Comparison of ENCODE assay signal across 22 cellular contexts in the genomic region with DNA sequence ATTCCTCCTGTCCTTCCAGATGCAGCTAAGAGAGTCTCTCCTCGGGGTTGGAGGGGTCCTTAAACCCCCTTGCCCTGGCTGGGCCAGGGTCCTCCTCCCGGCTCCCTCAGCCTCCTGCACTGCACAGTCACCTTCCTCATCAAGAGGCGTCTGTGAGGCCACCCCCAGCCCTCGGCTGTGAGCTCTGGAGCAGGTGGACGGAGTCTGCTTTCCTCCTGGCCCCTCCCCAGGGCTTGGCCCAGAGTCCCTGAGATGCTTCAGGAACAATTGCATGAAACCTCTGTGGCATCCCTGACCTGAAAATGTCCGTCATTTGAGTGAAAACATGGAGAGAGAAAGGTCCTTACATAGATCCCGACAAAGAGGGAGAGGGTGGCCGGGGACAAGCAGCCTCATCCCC. TPM values are rescaled to one million over a fixed set of nuclear protein-coding genes. Genes with fewer than 3 reads are reported as not detected.
DNase-seq lines count a peak whose midpoint lies in the region; FAIRE-seq and TF ChIP-seq lines count a peak whose summit lies in the region.
"Had no signal": no experiment of that assay in that cellular context is flagged by ENCODE, and none has a peak within 500 bp of the region (broad histone marks: within the 10 kb centered on the region; RNA-seq: fewer than 3 reads in every experiment).

No MANE protein-coding gene starts in this region.

- no peaks in the 10 kb centered on the region for H3K9me3 ChIP-seq in H1 (ENCODE audit: insufficient read depth in 2 of 2, low read depth in 1 of 2, low read length in 1 of 2)
- peaks cover 0 to 14% (median 0%) of the 10 kb centered on the region in 8 donors for H3K9me3 ChIP-seq in spleen
- H3K9me3 ChIP-seq: A549, HAP-1 had no signal

- H2BK5ac ChIP-seq in H1 (ENCODE audit: low read depth, low read length): no peak overlapping the region

- no peak overlapping the region for H3K27ac Mint-ChIP-seq in HFFc6
- H3K27ac Mint-ChIP-seq: CD4-positive, alpha-beta T cell; IgD-negative memory B cell had no signal

- DNase-seq in H7 (peak; percentile 46), HuH-7.5 (ENCODE audit: low spot score) (peak; percentile 9), H1 (ENCODE audit: low read depth in 1 of 2, low spot score in 2 of 2) (no peak), spleen (peak; percentile 30), HFFc6 (no peak), erythroblast (lab: John Stamatoyannopoulos, UW) (no peak)
- DNase-seq in effector CD8-positive, alpha-beta T cell (lab: John Stamatoyannopoulos, UW): no peak
- DNase-seq: AML-193; CD4-positive, alpha-beta T cell; DMS153; DMS79; GDM1; GOT3; KBM-7 had no signal

- H3K4me3 ChIP-seq in H7 (ENCODE audit: insufficient read depth, low read depth, low read length) (no peak overlapping the region), H1 (ENCODE audit: extremely low read depth in 1 of 4, insufficient read depth in 2 of 4, low read depth in 3 of 4, low read length in 4 of 4) (no peak overlapping the region), spleen (no peak overlapping the region)
- H3K4me3 ChIP-seq: A549, HAP-1 had no signal

- H3K4ac ChIP-seq in H1 (replicated peaks; ENCODE audit: insufficient read length, low read depth, low read length): no peak overlapping the region

- H3K79me1 ChIP-seq in H1 (ENCODE audit: low read depth, low read length): no peaks in the 10 kb centered on the region

- H2AFZ ChIP-seq in H1 (ENCODE audit: low read length): no peak overlapping the region

- H3K23ac ChIP-seq in H1 (ENCODE audit: insufficient read length): no peak overlapping the region

- H3K79me2 ChIP-seq in H1 (ENCODE audit: control insufficient read depth in 1 of 2, insufficient read depth in 2 of 2, low read length in 2 of 2): no peaks in the 10 kb centered on the region

- TF ChIP-seq RAD21 in H1 (IDR thresholded peaks at IDR 0.05 in 1 of 2, conservative IDR thresholded peaks at IDR 0.05 in 1 of 2; ENCODE audit: low read depth in 2 of 2, low read length in 2 of 2): no peak

- no peaks in the 10 kb centered on the region; the same call in 1 of the 2 replicates for H3K9me3 Mint-ChIP-seq in HFFc6
- H3K9me3 Mint-ChIP-seq: CD4-positive, alpha-beta T cell had no signal

- no peak for FAIRE-seq in H1 (lab: Jason Lieb, UNC)
- FAIRE-seq: A549, GM12892, GM18507 had no signal

- H3K23me2 ChIP-seq in H1 (ENCODE audit: low read depth, low read length): no peaks in the 10 kb centered on the region

- no peak for TF ChIP-seq POLR2A in H1 (IDR thresholded peaks at IDR 0.05; ENCODE audit: control extremely low read depth in 1 of 2, low read depth in 2 of 2, low read length in 2 of 2)
- no peak for TF ChIP-seq POLR2A in spleen (IDR thresholded peaks at IDR 0.05)
- no peak for TF ChIP-seq POLR2A in erythroblast (IDR thresholded peaks at IDR 0.05; ENCODE audit: low read length)

- peaks cover 0 to 6% (median 0%) of the 10 kb centered on the region in 4 experiments; a peak in 4 of 7 replicates for H3K4me1 ChIP-seq in H1 (replicated peaks in 1 of 4; ENCODE audit: control insufficient read depth in 3 of 4, insufficient read depth in 4 of 4, low read length in 3 of 4)
- no peaks in the 10 kb centered on the region for H3K4me1 ChIP-seq in spleen
- H3K4me1 ChIP-seq: HAP-1 had no signal

- TF ChIP-seq EP300 in H1 (IDR thresholded peaks at IDR 0.05; ENCODE audit: borderline replicate concordance in 1 of 2, low read depth in 2 of 2, low read length in 2 of 2): no peak

- 92% methylated on average over 8 of the region's 8 CpGs; no CpG with 5 or more reads in 1 of the 2 experiments for WGBS in H1 (ENCODE audit: extremely low coverage in 1 of 2, insufficient coverage in 1 of 2, insufficient read length in 1 of 2, insufficient replicate concordance in 2 of 2, low coverage in 1 of 2, low lambda C conversion rate in 2 of 2, missing lambda C conversion rate in 1 of 2), 2 experiments
- 53 to 64% (median 58%) methylated on average over 7 to 8 of the region's 8 CpGs for WGBS in spleen, 5 donors

- H3K4me2 ChIP-seq in H1 (ENCODE audit: insufficient read depth in 1 of 2, low read depth in 2 of 2, low read length in 2 of 2): no peak overlapping the region
- H3K4me2 ChIP-seq: A549 had no signal

- POLR2A ChIA-PET in H1 (lab: Charles Lee; ENCODE audit: partially characterized antibody): interaction anchor here (0.5 kb wide), 1 partner anchor 114 kb away, joined by 3 read pairs; no protein-coding TSS in a partner anchor

- peaks cover 12% of the 10 kb centered on the region for H3K27me3 ChIP-seq in H7 (ENCODE audit: control insufficient read depth, insufficient read depth, low read length)
- H3K27me3 ChIP-seq in H1 (replicated peaks in 1 of 4; ENCODE audit: control insufficient read depth in 3 of 4, extremely low read depth in 1 of 4, insufficient read depth in 3 of 4, low read length in 3 of 4): peaks cover 2 to 22% (median 13%) of the 10 kb centered on the region in 4 experiments
- peaks cover 0 to 64% (median under 1%) of the 10 kb centered on the region in 7 donors for H3K27me3 ChIP-seq in spleen (replicated peaks in 1 of 7)

- TF ChIP-seq CTCF in H1 (IDR thresholded peaks at IDR 0.05; ENCODE audit: control extremely low read depth in 1 of 3, insufficient read depth in 1 of 3, low read depth in 1 of 3, low read length in 3 of 3): no peak
- no peak for TF ChIP-seq CTCF in spleen (IDR thresholded peaks at IDR 0.05 in 8 of 11, conservative IDR thresholded peaks at IDR 0.05 in 3 of 11)
- TF ChIP-seq CTCF in HFFc6 (IDR thresholded peaks at IDR 0.05): no peak

- no peaks in the 10 kb centered on the region for H3K4me1 Mint-ChIP-seq in HFFc6 (ENCODE audit: low read depth)
- H3K4me1 Mint-ChIP-seq: IgD-negative memory B cell had no signal

- H3K9ac ChIP-seq in H1 (replicated peaks in 1 of 4; ENCODE audit: extremely low read depth in 1 of 4, low read depth in 3 of 4, low read length in 3 of 4): no peak overlapping the region

- intact Hi-C loops in spleen (cut with DNase I; ENCODE audit: low total_unique reads): no loop called here

- H4K91ac ChIP-seq in H1 (replicated peaks; ENCODE audit: insufficient read length, low read length): no peak overlapping the region

- H4K8ac ChIP-seq in H1 (ENCODE audit: extremely low read depth, insufficient read depth, low read length): no peak overlapping the region

- no peak overlapping the region for H3K18ac ChIP-seq in H1 (ENCODE audit: extremely low read depth, low read length)

- H3K27me3 Mint-ChIP-seq in HFFc6 (ENCODE audit: insufficient read depth): peaks cover 29% of the 10 kb centered on the region

- no peak overlapping the region for H3K27ac ChIP-seq in H1 (ENCODE audit: low read depth, low read length)
- H3K27ac ChIP-seq in spleen: no peak overlapping the region
- H3K27ac ChIP-seq: A549, C4-2B had no signal

- H4K5ac ChIP-seq in H1 (ENCODE audit: insufficient read length, low read depth, low read length): no peak overlapping the region

- H2BK120ac ChIP-seq in H1 (replicated peaks; ENCODE audit: low read depth, low read length): no peak overlapping the region

- H3K36me3 Mint-ChIP-seq in HFFc6 (ENCODE audit: low read depth): no peaks in the 10 kb centered on the region; the same call in 1 of the 2 replicates
- H3K36me3 Mint-ChIP-seq: IgD-negative memory B cell had no signal

- no peak overlapping the region for H3K14ac ChIP-seq in H1 (ENCODE audit: insufficient read length)

- H2BK12ac ChIP-seq in H1 (ENCODE audit: low read depth, low read length): 0 out of 2 replicates have a peak overlapping the region, but pooled peaks have one; percentile 9

- H2BK20ac ChIP-seq in H1 (ENCODE audit: low read length): no peak overlapping the region

- no peaks in the 10 kb centered on the region for H4K20me1 ChIP-seq in H1 (replicated peaks in 1 of 2; ENCODE audit: control insufficient read depth in 1 of 2, insufficient read depth in 2 of 2, low read length in 2 of 2)

- no peak overlapping the region for H2BK15ac ChIP-seq in H1 (ENCODE audit: low read length)

- CTCF ChIA-PET in H1 (lab: Charles Lee; ENCODE audit: partially characterized antibody): interaction anchor here (0.8 to 1.4 kb wide), 2 partner anchors 17 to 55 kb away, joined by 3 read pairs; no protein-coding TSS in a partner anchor

- no peak overlapping the region for H2AK5ac ChIP-seq in H1 (ENCODE audit: low read depth, low read length)

- no peak overlapping the region for H3K4me3 Mint-ChIP-seq in HFFc6
- H3K4me3 Mint-ChIP-seq: CD4-positive, alpha-beta T cell; IgD-negative memory B cell had no signal

- no peak overlapping the region for H3K56ac ChIP-seq in H1 (replicated peaks; ENCODE audit: insufficient read length, low read depth, low read length)

- H3K36me3 ChIP-seq in H7 (replicated peaks; ENCODE audit: control insufficient read depth, insufficient read depth, low read length) (no peaks in the 10 kb centered on the region), H1 (ENCODE audit: control insufficient read depth in 2 of 4, insufficient read depth in 4 of 4, low read length in 3 of 4) (no peaks in the 10 kb centered on the region), spleen (no peaks in the 10 kb centered on the region)
- H3K36me3 ChIP-seq: HAP-1 had no signal

RNA-seq across cellular contexts. Expression of gene FGF3, which starts 6.7 kb away (rescaled TPM):
- 0.15 TPM in 1 of 2 replicates, not detected in the other for total RNA-seq in H7 (2014; rRNA removed; shearing (Covaris generic))
- not detected in 2 replicates for total RNA-seq in H1 (2021; fragmentation: NEBNext Ultra II Directional; extraction: Animal tissue kit (Norgen Biotek cat#: 25700))
- polyA plus RNA-seq in H1 (2011; rRNA removed) (0.19 TPM in 1 of 2 replicates, not detected in the other), spleen (not detected)
- polyA plus RNA-seq in H1 (2011; cell fraction: cytosol; rRNA removed): not detected
- not detected for polyA plus RNA-seq in H1 (2011; cell fraction: nucleus; rRNA removed)
- polyA plus RNA-seq in H1 (2012, experiment 1 of 2): not detected in 4 replicates
- not detected for polyA plus RNA-seq in H1 (2012, experiment 2 of 2)
- 0.12 TPM for polyA plus RNA-seq in H1 (2013, experiment 1 of 2)
- polyA plus RNA-seq in H1 (2013, experiment 2 of 2): 0.06 TPM
- polyA minus RNA-seq in H1 (2011; rRNA and poly(A)+ RNA removed): not detected in 2 replicates
- not detected for polyA minus RNA-seq in H1 (2011; cell fraction: cytosol; rRNA and poly(A)+ RNA removed)
- not detected for polyA minus RNA-seq in H1 (2011; cell fraction: nucleus; rRNA and poly(A)+ RNA removed)
- total RNA-seq in spleen: not detected
- not detected for total RNA-seq in HFFc6 (2021; fragmentation: NEBNext Ultra II Directional; extraction: Animal tissue kit (Norgen Biotek cat#: 25700))
- total RNA-seq: CD4-positive, alpha-beta T cell; Daoy had no signal
- polyA plus RNA-seq: A549, BJ, IgD-negative memory B cell had no signal

RNA-seq across cellular contexts. Expression of gene FGF4, which starts 50.8 kb away (rescaled TPM):
- 11.8 and 15.9 TPM in 2 replicates for total RNA-seq in H7 (2014; rRNA removed; shearing (Covaris generic))
- 2.0 TPM in 2 replicates for total RNA-seq in H1 (2021; fragmentation: NEBNext Ultra II Directional; extraction: Animal tissue kit (Norgen Biotek cat#: 25700))
- 0.57 and 1.3 TPM in 2 replicates for polyA plus RNA-seq in H1 (2011; rRNA removed)
- polyA plus RNA-seq in H1 (2011; cell fraction: cytosol; rRNA removed): 0.93 TPM
- 0.84 TPM for polyA plus RNA-seq in H1 (2011; cell fraction: nucleus; rRNA removed)
- 0.17 to 0.68 TPM (median 0.49 TPM) in 4 replicates for polyA plus RNA-seq in H1 (2012, experiment 1 of 2)
- 0.14 TPM for polyA plus RNA-seq in H1 (2012, experiment 2 of 2)
- 1.5 TPM for polyA plus RNA-seq in H1 (2013, experiment 1 of 2)
- 1.8 TPM for polyA plus RNA-seq in H1 (2013, experiment 2 of 2)
- polyA minus RNA-seq in H1 (2011; rRNA and poly(A)+ RNA removed): 0.15 and 0.69 TPM in 2 replicates
- polyA minus RNA-seq in H1 (2011; cell fraction: cytosol; rRNA and poly(A)+ RNA removed): 2.5 TPM
- polyA minus RNA-seq in H1 (2011; cell fraction: nucleus; rRNA and poly(A)+ RNA removed): 2.4 TPM
- not detected for total RNA-seq in spleen
- not detected for polyA plus RNA-seq in spleen
- total RNA-seq in HFFc6 (2021; fragmentation: NEBNext Ultra II Directional; extraction: Animal tissue kit (Norgen Biotek cat#: 25700)): not detected
- total RNA-seq: CD4-positive, alpha-beta T cell; Daoy had no signal
- polyA plus RNA-seq: A549, BJ, IgD-negative memory B cell had no signal

Comparison
In these comparisons a context has a peak if more than half of its experiments do, and no peak if none do; other contexts are left out.
1. DNase-seq: peak in H7 (single experiment), HuH-7.5 (single experiment) and spleen (single experiment); none in H1 (0 of 2), HFFc6 (single experiment), erythroblast (0 of 2) and effector CD8-positive, alpha-beta T cell (single experiment).